Comparison of ENCODE assay signal across 8 cellular contexts in the genomic region with DNA sequence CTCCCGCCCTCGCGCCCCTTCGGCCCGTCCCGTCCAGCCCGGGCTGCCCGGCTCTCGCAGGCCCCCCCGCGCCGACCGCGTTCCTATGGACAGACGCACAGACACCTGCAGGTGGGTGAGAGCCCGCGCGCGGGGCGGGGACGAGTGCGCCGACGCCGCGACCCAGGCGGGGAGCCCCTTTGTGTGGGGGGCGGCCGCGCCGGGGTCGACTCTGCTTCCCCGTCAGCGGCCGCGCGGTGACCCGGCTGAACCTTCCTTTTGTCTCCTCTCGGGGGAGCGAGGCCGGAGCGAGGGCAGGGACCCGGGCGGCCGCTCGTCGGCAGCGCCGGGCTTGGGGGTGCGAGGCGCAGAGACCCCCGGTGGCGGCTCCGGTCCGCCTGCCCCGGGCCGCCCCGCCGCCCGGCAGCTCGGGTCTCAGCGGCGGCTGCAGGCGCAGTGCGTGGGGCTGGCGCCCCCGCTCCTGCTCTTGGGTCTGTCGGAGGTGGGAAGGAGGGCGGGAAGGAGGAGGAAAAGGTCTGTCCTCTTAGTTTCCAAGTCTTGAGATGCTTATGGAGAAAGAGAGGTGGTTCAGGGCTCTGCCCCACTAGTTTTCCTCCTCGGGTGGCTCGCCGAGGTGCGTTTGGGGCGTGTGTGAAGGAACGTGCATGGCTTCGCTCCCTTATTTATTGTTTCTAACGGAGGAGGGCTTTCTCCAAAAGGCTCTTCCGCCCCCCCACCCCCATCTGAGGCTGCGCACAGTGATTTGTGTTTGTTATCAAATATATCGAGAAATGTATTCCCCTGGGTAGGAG. TPM values are rescaled to one million over a fixed set of nuclear protein-coding genes. Genes with fewer than 3 reads are reported as not detected.
DNase-seq lines count a peak whose midpoint lies in the region; ATAC-seq, FAIRE-seq and TF ChIP-seq lines count a peak whose summit lies in the region.

No MANE protein-coding gene starts in this region.

- H3K27me3 Mint-ChIP-seq in activated CD4-positive, alpha-beta memory T cell treated with anti-CD3 and anti-CD28 coated beads, Interleukin-2, amount 10 ng/mL, durations not matched to agents 7 days and 5 days, result peaks cover 3% of the 10 kb centered on the region

- CTCF ChIA-PET in A549 (lab: Yijun Ruan, JAX), result interaction anchor here (0.5 to 0.9 kb wide), 2 partner anchors 224 to 736 kb away, joined by 3 to 4 read pairs; no protein-coding TSS in a partner anchor
- CTCF ChIA-PET in activated CD4-positive, alpha-beta memory T cell treated with anti-CD3 and anti-CD28 coated beads, Interleukin-2, amount 10 ng/mL, durations not matched to agents 7 days and 5 days (lab: Charles Lee), result no interaction called here

- H3K36me3 ChIP-seq in mesodermal cell (ENCODE audit: control insufficient read depth, insufficient read depth, low read length), result peaks cover 3% of the 10 kb centered on the region

- no peak for TF ChIP-seq POLR2A in A549 (IDR thresholded peaks at IDR 0.05; ENCODE audit: low read length)

- DNase-seq in A549 (ENCODE audit: low read depth in 1 of 2, low spot score in 1 of 2), result peak; percentile 61 to 62
- peak; percentile 12 for DNase-seq in NCI-H345 treated with DMSO at 0.1 percent for 48 hours (lab: John Stamatoyannopoulos, UW; ENCODE audit: unreplicated experiment)
- DNase-seq in activated CD4-positive, alpha-beta memory T cell treated with anti-CD3 and anti-CD28 coated beads, Interleukin-2, amount 10 ng/mL, durations not matched to agents 7 days and 5 days, result peak; percentile 48
- peak; percentile 58 for DNase-seq in effector CD8-positive, alpha-beta T cell (lab: John Stamatoyannopoulos, UW)
- DNase-seq in stimulated activated CD8-positive, alpha-beta memory T cell treated with anti-CD3 and anti-CD28 coated beads, Interleukin-15, amount 100 ng/mL, for 48 hours (ENCODE audit: low read depth in 2 of 2), result peak; percentile 25 to 27

- H3K27ac Mint-ChIP-seq in activated CD4-positive, alpha-beta memory T cell treated with anti-CD3 and anti-CD28 coated beads, Interleukin-2, amount 10 ng/mL, durations not matched to agents 7 days and 5 days, result peak overlapping the region; percentile 69

- peak overlapping the region; percentile 97 for H3K4me3 ChIP-seq in A549
- peak overlapping the region; percentile 72 for H3K4me3 ChIP-seq in mesodermal cell (ENCODE audit: extremely low read depth, insufficient read depth, low read length, poor library complexity, severe bottlenecking)

- H3K9me3 ChIP-seq in A549, result no peaks in the 10 kb centered on the region
- no peaks in the 10 kb centered on the region for H3K9me3 ChIP-seq in mesodermal cell (ENCODE audit: control insufficient read depth, low read length)

- H3K4me1 ChIP-seq in A549 (peaks cover 18% of the 10 kb centered on the region), mesodermal cell (ENCODE audit: control insufficient read depth, insufficient read depth, low read length, poor library complexity, severe bottlenecking) (peaks cover 17% of the 10 kb centered on the region)

- peaks cover 8% of the 10 kb centered on the region for H3K36me3 Mint-ChIP-seq in activated CD4-positive, alpha-beta memory T cell treated with anti-CD3 and anti-CD28 coated beads, Interleukin-2, amount 10 ng/mL, durations not matched to agents 7 days and 5 days (ENCODE audit: low read depth)

- TF ChIP-seq CTCF in A549 (IDR thresholded peaks at IDR 0.05), result no peak

- peak overlapping the region; percentile 71 for H3K4me2 ChIP-seq in A549

- TF ChIP-seq EP300 in A549 (IDR thresholded peaks at IDR 0.05), result no peak

- H3K4me3 Mint-ChIP-seq in activated CD4-positive, alpha-beta memory T cell treated with anti-CD3 and anti-CD28 coated beads, Interleukin-2, amount 10 ng/mL, durations not matched to agents 7 days and 5 days, result peak overlapping the region; percentile 88

- ATAC-seq in A549 (peak; percentile 60 to 85), GM18517 (IDR thresholded peaks at IDR 0.05; ENCODE audit: unreplicated experiment) (peak; percentile 51), HG03039 (IDR thresholded peaks at IDR 0.05; ENCODE audit: unreplicated experiment) (peak; percentile 44)

- peaks cover 31% of the 10 kb centered on the region for H3K4me1 Mint-ChIP-seq in activated CD4-positive, alpha-beta memory T cell treated with anti-CD3 and anti-CD28 coated beads, Interleukin-2, amount 10 ng/mL, durations not matched to agents 7 days and 5 days

- POLR2A ChIA-PET in A549 (lab: Yijun Ruan, JAX), result interaction anchor here (0.7 to 2.0 kb wide), 10 partner anchors 7 to 374 kb away, joined by 3 to 14 read pairs (median 6); partner anchors contain the start of genes HSDL2 and INIP
- POLR2A ChIA-PET in activated CD4-positive, alpha-beta memory T cell treated with anti-CD3 and anti-CD28 coated beads, Interleukin-2, amount 10 ng/mL, durations not matched to agents 7 days and 5 days (lab: Charles Lee), result interaction anchor here (0.9 to 3.4 kb wide), 10 partner anchors 11 to 264 kb away, joined by 3 to 24 read pairs (median 3); partner anchors contain the start of genes HSDL2, INIP, PTBP3 and SNX30

- peak overlapping the region; percentile 87 to 89 for H3K27ac ChIP-seq in A549
- peak overlapping the region; percentile 80 for H3K27ac ChIP-seq in mesodermal cell (ENCODE audit: low read depth, low read length, severe bottlenecking)

- H3K9me3 Mint-ChIP-seq in activated CD4-positive, alpha-beta memory T cell treated with anti-CD3 and anti-CD28 coated beads, Interleukin-2, amount 10 ng/mL, durations not matched to agents 7 days and 5 days, result no peaks in the 10 kb centered on the region

- no peak for FAIRE-seq in A549 (lab: Jason Lieb, UNC)

- under 1% methylated on average over 12 of the region's 80 CpGs for WGBS in A549 (ENCODE audit: missing lambda C conversion rate)
- WGBS in mesodermal cell (ENCODE audit: insufficient coverage in 2 of 2), 2 experiments, result 0 to 1% methylated on average over 44 to 58 of the region's 80 CpGs

- TF ChIP-seq RAD21 in A549 (conservative IDR thresholded peaks at IDR 0.05 in 1 of 2, IDR thresholded peaks at IDR 0.05 in 1 of 2), result no peak

TF ChIP-seq in A549, 52 proteins besides CTCF, POLR2A, EP300 and RAD21:
- TF ChIP-seq HOXA7 (CRISPR knock-in tag; IDR thresholded peaks at IDR 0.05), result no peak
- no peak for TF ChIP-seq HOXB5 (CRISPR knock-in tag; IDR thresholded peaks at IDR 0.05)
- TF ChIP-seq HOXB13 (CRISPR knock-in tag; IDR thresholded peaks at IDR 0.05; ENCODE audit: low read depth), result no peak
- TF ChIP-seq NFE2L2 (conservative IDR thresholded peaks at IDR 0.05; ENCODE audit: low read length), result no peak
- TF ChIP-seq FOSB (CRISPR knock-in tag; IDR thresholded peaks at IDR 0.05), result no peak
- TF ChIP-seq BCL3 (IDR thresholded peaks at IDR 0.05), result 0 out of 3 replicates have a peak, but pooled peaks have one; percentile 3
- no peak for TF ChIP-seq JUNB (IDR thresholded peaks at IDR 0.05)
- 0 out of 2 replicates have a peak, but pooled peaks have one; percentile 46 for TF ChIP-seq PHF8 (IDR thresholded peaks at IDR 0.05; ENCODE audit: borderline replicate concordance, low read depth)

RNA-seq across cellular contexts. Expression of gene KIAA1958, which starts 0.6 kb away (rescaled TPM):
- polyA plus RNA-seq in A549 (2011; rRNA removed) (3.7 and 6.7 TPM in 2 replicates), A549 (2017; fragmentation: RNase III; extraction: RNeasy Plus Mini Kit Qiagen cat#74134 plus additional on column Dnase treatment) (2.0 to 2.2 TPM (median 2.1 TPM) in 3 replicates)
- polyA plus RNA-seq in A549 (2012; cell fraction: cytosol; rRNA removed), result 2.0 and 2.6 TPM in 2 replicates
- polyA plus RNA-seq in A549 (2012; cell fraction: nucleus; rRNA removed), result 2.2 TPM in 2 replicates
- 50.1 and 57.8 TPM in 2 replicates for polyA minus RNA-seq in A549 (2011; rRNA and poly(A)+ RNA removed)
- 1 to 10 TPM; 6.9 to 7.4 TPM for total RNA-seq in activated CD4-positive, alpha-beta memory T cell treated with anti-CD3 and anti-CD28 coated beads, Interleukin-2, amount 10 ng/mL, durations not matched to agents 7 days and 5 days
- 17.8 TPM for polyA plus RNA-seq in mesodermal cell (2013, experiment 1 of 2)
- 15.1 TPM for polyA plus RNA-seq in mesodermal cell (2013, experiment 2 of 2)

Comparison
In these comparisons a context has a peak if more than half of its experiments do, and no peak if none do; other contexts are left out.
1. Peak in every context shown above with its lines: DNase-seq, ATAC-seq, H3K4me3 ChIP-seq and H3K27ac ChIP-seq.